In genomic region chr14:49584981-49585640, GRCh38 we compare ENCODE assay signal across 8 cellular contexts. TPM values are rescaled to one million over a fixed set of nuclear protein-coding genes. Genes with fewer than 3 reads are reported as not detected.
DNase-seq lines count a peak whose midpoint lies in the region; ATAC-seq, FAIRE-seq and TF ChIP-seq lines count a peak whose summit lies in the region.
"Not testable (repeated sequence)": the region's sequence is repeated elsewhere in the genome, so short reads cannot be mapped to it uniquely, and the experiment has no call there.

No MANE protein-coding gene starts in this region.

- not testable (repeated sequence) for TF ChIP-seq EP300 in H1 (IDR thresholded peaks at IDR 0.05; ENCODE audit: borderline replicate concordance in 1 of 2, low read depth in 2 of 2, low read length in 2 of 2)

- not testable (repeated sequence) for H3K23ac ChIP-seq in H1 (ENCODE audit: insufficient read length)

- peaks cover 32% of the 10 kb centered on the region for H3K36me3 ChIP-seq in SU-DHL-6 (ENCODE audit: low read length)
- H3K36me3 ChIP-seq in H1 (ENCODE audit: control insufficient read depth in 2 of 4, insufficient read depth in 4 of 4, low read length in 3 of 4), result peaks cover 0 to 37% (median 18%) of the 10 kb centered on the region in 4 experiments; a peak in 6 of 8 replicates
- peaks cover 31% of the 10 kb centered on the region for H3K36me3 ChIP-seq in neuron (ENCODE audit: insufficient read depth, low read length)

- 0 out of 2 replicates have a peak overlapping the region, but pooled peaks have one; percentile 39 for H3K18ac ChIP-seq in H1 (ENCODE audit: extremely low read depth, low read length)

- H4K91ac ChIP-seq in H1 (replicated peaks; ENCODE audit: insufficient read length, low read length), result not testable (repeated sequence)

- peak overlapping the region; percentile 76 for H3K4me2 ChIP-seq in SU-DHL-6 (ENCODE audit: low read depth, low read length, poor library complexity, severe bottlenecking)
- H3K4me2 ChIP-seq in H1 (ENCODE audit: insufficient read depth in 1 of 2, low read depth in 2 of 2, low read length in 2 of 2), result peak overlapping the region; percentile 68 to 78

- H3K4ac ChIP-seq in H1 (replicated peaks; ENCODE audit: insufficient read length, low read depth, low read length), result not testable (repeated sequence)

- not testable (repeated sequence) for H2BK120ac ChIP-seq in H1 (replicated peaks; ENCODE audit: low read depth, low read length)

- H3K56ac ChIP-seq in H1 (replicated peaks; ENCODE audit: insufficient read length, low read depth, low read length), result peak overlapping the region; percentile 57

- peak overlapping the region; percentile 93 for H3K27ac ChIP-seq in CD4-positive, alpha-beta T cell (ENCODE audit: low read depth, low read length)
- peak overlapping the region; percentile 83 for H3K27ac ChIP-seq in SU-DHL-6 (ENCODE audit: low read depth, low read length)
- peak overlapping the region; percentile 96 for H3K27ac ChIP-seq in H1 (ENCODE audit: low read depth, low read length)

- H3K79me1 ChIP-seq in H1 (ENCODE audit: low read depth, low read length), result not testable (repeated sequence)

- ATAC-seq in CD4-positive, alpha-beta T cell (ENCODE audit: poor library complexity); stimulated activated naive CD8-positive, alpha-beta T cell treated with anti-CD3 and anti-CD28 coated beads, Interleukin-15, amount 100 ng/mL, for 72 hours: not testable (repeated sequence)

- H3K4me1 ChIP-seq in H1 (replicated peaks in 1 of 4; ENCODE audit: control insufficient read depth in 3 of 4, insufficient read depth in 4 of 4, low read length in 3 of 4), result not testable (repeated sequence)
- peaks cover 14% of the 10 kb centered on the region for H3K4me1 ChIP-seq in neuron (ENCODE audit: insufficient read depth, low read length)

- H2BK20ac ChIP-seq in H1 (ENCODE audit: low read length), result not testable (repeated sequence)

- not testable (repeated sequence) for TF ChIP-seq CTCF in CD4-positive, alpha-beta T cell (IDR thresholded peaks at IDR 0.05); SU-DHL-6 (IDR thresholded peaks at IDR 0.05; ENCODE audit: insufficient read depth, low read length, poor library complexity, severe bottlenecking); H1 (IDR thresholded peaks at IDR 0.05; ENCODE audit: control extremely low read depth in 1 of 3, insufficient read depth in 1 of 3, low read depth in 1 of 3, low read length in 3 of 3)

- intact Hi-C loops in CD4-positive, alpha-beta T cell (cut with DNase I, micrococcal nuclease), result loop anchor here in 1 of 2 experiments (2.0 to 10.0 kb wide), 4 partner anchors 34 to 730 kb away; partner anchors contain the start of genes DMAC2L, KLHDC1 and L2HGDH

- WGBS in H1 (ENCODE audit: extremely low coverage in 1 of 2, insufficient coverage in 1 of 2, insufficient read length in 1 of 2, insufficient replicate concordance in 2 of 2, low coverage in 1 of 2, low lambda C conversion rate in 2 of 2, missing lambda C conversion rate in 1 of 2), 2 experiments, result 4% methylated on average over 31 of the region's 32 CpGs; no CpG with 5 or more reads in 1 of the 2 experiments

- H2BK5ac ChIP-seq in H1 (ENCODE audit: low read depth, low read length), result peak overlapping the region; percentile 95; the same call in 1 of the 2 replicates

- not testable (repeated sequence) for TF ChIP-seq POLR2A in H1 (IDR thresholded peaks at IDR 0.05; ENCODE audit: control extremely low read depth in 1 of 2, low read depth in 2 of 2, low read length in 2 of 2)

- H3K27me3 ChIP-seq in CD4-positive, alpha-beta T cell (ENCODE audit: control insufficient read depth, insufficient read depth, low read length); SU-DHL-6 (ENCODE audit: low read length); H1 (replicated peaks in 1 of 4; ENCODE audit: control insufficient read depth in 3 of 4, extremely low read depth in 1 of 4, insufficient read depth in 3 of 4, low read length in 3 of 4); neuron (ENCODE audit: insufficient read depth, low read length): not testable (repeated sequence)

- H4K8ac ChIP-seq in H1 (ENCODE audit: extremely low read depth, insufficient read depth, low read length), result peak overlapping the region; percentile 19; the same call in 1 of the 2 replicates

- not testable (repeated sequence) for TF ChIP-seq RAD21 in H1 (IDR thresholded peaks at IDR 0.05 in 1 of 2, conservative IDR thresholded peaks at IDR 0.05 in 1 of 2; ENCODE audit: low read depth in 2 of 2, low read length in 2 of 2)

- H3K4me3 ChIP-seq in Jurkat, Clone E6-1 (ENCODE audit: low read length), result peak overlapping the region; percentile 98
- H3K4me3 ChIP-seq in SU-DHL-6 (ENCODE audit: insufficient read depth, low read length, poor library complexity, severe bottlenecking) (peak overlapping the region; percentile 98), H1 (ENCODE audit: extremely low read depth in 1 of 4, insufficient read depth in 2 of 4, low read depth in 3 of 4, low read length in 4 of 4) (peak overlapping the region; percentile 98 to 100 (median 98)), neuron (ENCODE audit: low read length) (peak overlapping the region; percentile 100)

- not testable (repeated sequence) for H2BK15ac ChIP-seq in H1 (ENCODE audit: low read length)

- H3K4me1 Mint-ChIP-seq in CD4-positive, alpha-beta T cell (ENCODE audit: low read depth), result peaks cover 57% of the 10 kb centered on the region
- H3K4me1 Mint-ChIP-seq in activated naive CD4-positive, alpha-beta T cell treated with anti-CD3 and anti-CD28 coated beads, Interleukin-2, amount 10 ng/mL, durations not matched to agents 7 days and 5 days, result peaks cover 52% of the 10 kb centered on the region
- H3K4me1 Mint-ChIP-seq in immature natural killer cell, result peaks cover 64 to 73% of the 10 kb centered on the region in 2 donors
- H3K4me1 Mint-ChIP-seq in stimulated activated naive CD8-positive, alpha-beta T cell treated with anti-CD3 and anti-CD28 coated beads, Interleukin-15, amount 100 ng/mL, for 72 hours, result peaks cover 43% of the 10 kb centered on the region

- not testable (repeated sequence) for DNase-seq in CD4-positive, alpha-beta T cell; Jurkat, Clone E6-1 (ENCODE audit: low read depth, low spot score); H1 (ENCODE audit: low read depth in 1 of 2, low spot score in 2 of 2); immature natural killer cell
- peak; percentile 33 for DNase-seq in activated naive CD4-positive, alpha-beta T cell treated with anti-CD3 and anti-CD28 coated beads, Interleukin-2, amount 10 ng/mL, durations not matched to agents 7 days and 5 days
- peak in 1 of 2 donors; percentile 31 for DNase-seq in stimulated activated naive CD8-positive, alpha-beta T cell treated with anti-CD3 and anti-CD28 coated beads, Interleukin-15, amount 100 ng/mL, for 72 hours

- H3K79me2 ChIP-seq in SU-DHL-6 (ENCODE audit: insufficient read depth, low read length), result peaks cover 58% of the 10 kb centered on the region
- peaks cover 23 to 56% of the 10 kb centered on the region in 2 experiments for H3K79me2 ChIP-seq in H1 (ENCODE audit: control insufficient read depth in 1 of 2, insufficient read depth in 2 of 2, low read length in 2 of 2)

- not testable (repeated sequence) for H2AFZ ChIP-seq in SU-DHL-6 (ENCODE audit: low read depth, low read length, severe bottlenecking); H1 (ENCODE audit: low read length); neuron (ENCODE audit: low read depth, low read length)

- peaks cover 65% of the 10 kb centered on the region for H3K36me3 Mint-ChIP-seq in CD4-positive, alpha-beta T cell (ENCODE audit: low read depth)
- peaks cover 50% of the 10 kb centered on the region for H3K36me3 Mint-ChIP-seq in activated naive CD4-positive, alpha-beta T cell treated with anti-CD3 and anti-CD28 coated beads, Interleukin-2, amount 10 ng/mL, durations not matched to agents 7 days and 5 days
- peaks cover 0 to 21% (median 14%) of the 10 kb centered on the region in 3 donors for H3K36me3 Mint-ChIP-seq in immature natural killer cell

- H3F3A ChIP-seq in SU-DHL-6 (ENCODE audit: insufficient read depth), result peaks cover 67% of the 10 kb centered on the region

- H4K20me1 ChIP-seq in SU-DHL-6 (ENCODE audit: low read depth, low read length) (peaks cover 26% of the 10 kb centered on the region), H1 (replicated peaks in 1 of 2; ENCODE audit: control insufficient read depth in 1 of 2, insufficient read depth in 2 of 2, low read length in 2 of 2) (peaks cover 11 to 24% of the 10 kb centered on the region in 2 experiments)

- not testable (repeated sequence) for H3K14ac ChIP-seq in H1 (ENCODE audit: insufficient read length)

- not testable (repeated sequence) for H3K9me3 ChIP-seq in CD4-positive, alpha-beta T cell (ENCODE audit: control insufficient read depth, low read length); SU-DHL-6 (ENCODE audit: insufficient read depth, low read length); H1 (ENCODE audit: insufficient read depth in 2 of 2, low read depth in 1 of 2, low read length in 1 of 2); neuron (ENCODE audit: low read length)

- H3K9me2 ChIP-seq in SU-DHL-6 (replicated peaks; ENCODE audit: insufficient read depth, low read length), result not testable (repeated sequence)

- CTCF ChIA-PET in CD4-positive, alpha-beta T cell (lab: Charles Lee), result interaction anchor here (0.6 to 5.0 kb wide), 4 partner anchors 35 to 196 kb away, joined by 4 to 48 read pairs (median 6); partner anchors contain the start of genes DNAAF2, MGAT2 and RPL36AL
- CTCF ChIA-PET in activated naive CD4-positive, alpha-beta T cell treated with anti-CD3 and anti-CD28 coated beads, Interleukin-2, amount 10 ng/mL, durations not matched to agents 7 days and 5 days (lab: Charles Lee), result interaction anchor here (0.6 to 2.6 kb wide), 5 partner anchors 11 to 124 kb away, joined by 3 to 14 read pairs (median 3); partner anchors contain the start of gene DNAAF2
- CTCF ChIA-PET in H1 (lab: Charles Lee; ENCODE audit: partially characterized antibody), result interaction anchor here (1.2 to 2.8 kb wide), 4 partner anchors 13 to 124 kb away, joined by 3 to 18 read pairs (median 6); partner anchors contain the start of gene LRR1

- peak overlapping the region; percentile 94 for H3K9ac ChIP-seq in SU-DHL-6 (ENCODE audit: low read length)
- peak overlapping the region; percentile 96 to 99 (median 98) for H3K9ac ChIP-seq in H1 (replicated peaks in 1 of 4; ENCODE audit: extremely low read depth in 1 of 4, low read depth in 3 of 4, low read length in 3 of 4)

- POLR2A ChIA-PET in CD4-positive, alpha-beta T cell (lab: Charles Lee), result interaction anchor here (0.6 to 6.3 kb wide), 16 partner anchors 13 to 658 kb away, joined by 3 to 180 read pairs (median 16); partner anchors contain the start of genes DNAAF2, KLHDC1, KLHDC2 and LRR1
- POLR2A ChIA-PET in H1 (lab: Charles Lee; ENCODE audit: partially characterized antibody), result interaction anchor here (0.7 to 11.0 kb wide), 24 partner anchors 8 to 1016 kb away, joined by 3 to 169 read pairs (median 4); partner anchors contain the start of genes DNAAF2, KLHDC1, KLHDC2 and LRR1

- peaks cover 10% of the 10 kb centered on the region for H3K27me3 Mint-ChIP-seq in CD4-positive, alpha-beta T cell
- H3K27me3 Mint-ChIP-seq in activated naive CD4-positive, alpha-beta T cell treated with anti-CD3 and anti-CD28 coated beads, Interleukin-2, amount 10 ng/mL, durations not matched to agents 7 days and 5 days; stimulated activated naive CD8-positive, alpha-beta T cell treated with anti-CD3 and anti-CD28 coated beads, Interleukin-15, amount 100 ng/mL, for 72 hours: not testable (repeated sequence)
- H3K27me3 Mint-ChIP-seq in immature natural killer cell (ENCODE audit: low read depth in 3 of 3), result peaks cover 13 to 26% (median 23%) of the 10 kb centered on the region in 3 donors

- not testable (repeated sequence) for H2BK12ac ChIP-seq in H1 (ENCODE audit: low read depth, low read length)

- FAIRE-seq in H1 (lab: Jason Lieb, UNC), result not testable (repeated sequence)

- H3K27ac Mint-ChIP-seq in CD4-positive, alpha-beta T cell, result peak overlapping the region; percentile 99
- peak overlapping the region; percentile 99 for H3K27ac Mint-ChIP-seq in activated naive CD4-positive, alpha-beta T cell treated with anti-CD3 and anti-CD28 coated beads, Interleukin-2, amount 10 ng/mL, durations not matched to agents 7 days and 5 days
- peak overlapping the region; percentile 93 to 99 (median 94) for H3K27ac Mint-ChIP-seq in immature natural killer cell
- H3K27ac Mint-ChIP-seq in stimulated activated naive CD8-positive, alpha-beta T cell treated with anti-CD3 and anti-CD28 coated beads, Interleukin-15, amount 100 ng/mL, for 72 hours, result peak overlapping the region; percentile 98 to 100

- H3K4me3 Mint-ChIP-seq in CD4-positive, alpha-beta T cell, result peak overlapping the region; percentile 90
- H3K4me3 Mint-ChIP-seq in activated naive CD4-positive, alpha-beta T cell treated with anti-CD3 and anti-CD28 coated beads, Interleukin-2, amount 10 ng/mL, durations not matched to agents 7 days and 5 days, result peak overlapping the region; percentile 89
- H3K4me3 Mint-ChIP-seq in immature natural killer cell, result peak overlapping the region; percentile 90 to 99 (median 93)
- peak overlapping the region; percentile 93 to 96 for H3K4me3 Mint-ChIP-seq in stimulated activated naive CD8-positive, alpha-beta T cell treated with anti-CD3 and anti-CD28 coated beads, Interleukin-15, amount 100 ng/mL, for 72 hours

- not testable (repeated sequence) for H2AK5ac ChIP-seq in H1 (ENCODE audit: low read depth, low read length)

- H4K5ac ChIP-seq in H1 (ENCODE audit: insufficient read length, low read depth, low read length), result not testable (repeated sequence)

- H3K9me3 Mint-ChIP-seq in CD4-positive, alpha-beta T cell; activated naive CD4-positive, alpha-beta T cell treated with anti-CD3 and anti-CD28 coated beads, Interleukin-2, amount 10 ng/mL, durations not matched to agents 7 days and 5 days; immature natural killer cell; stimulated activated naive CD8-positive, alpha-beta T cell treated with anti-CD3 and anti-CD28 coated beads, Interleukin-15, amount 100 ng/mL, for 72 hours: not testable (repeated sequence)

- not testable (repeated sequence) for H3K23me2 ChIP-seq in H1 (ENCODE audit: low read depth, low read length)

RNA-seq across cellular contexts. Expression of gene RPS29, which starts 1.1 kb away (rescaled TPM):
- 1,000 to 10,000 TPM; 3,356 to 3,996 TPM for total RNA-seq in CD4-positive, alpha-beta T cell
- 5,160 TPM for polyA plus RNA-seq in Jurkat, Clone E6-1 (2012; ENCODE audit: insufficient read depth, insufficient read length)
- 2,193 and 2,231 TPM in 2 replicates for total RNA-seq in H1 (2021; fragmentation: NEBNext Ultra II Directional; extraction: Animal tissue kit (Norgen Biotek cat#: 25700))
- polyA plus RNA-seq in H1 (2011; rRNA removed) (23,165 and 25,452 TPM in 2 replicates), immature natural killer cell (1,000 to 10,000 TPM; 2,323 to 7,295 (median 3,604) TPM)
- polyA plus RNA-seq in H1 (2011; cell fraction: cytosol; rRNA removed), result 9,180 TPM
- 3,431 TPM for polyA plus RNA-seq in H1 (2011; cell fraction: nucleus; rRNA removed)
- 5,698 to 10,591 TPM (median 8,160 TPM) in 4 replicates for polyA plus RNA-seq in H1 (2012, experiment 1 of 2)
- polyA plus RNA-seq in H1 (2012, experiment 2 of 2), result 10,886 TPM
- polyA plus RNA-seq in H1 (2013, experiment 1 of 2), result 22,481 TPM
- polyA plus RNA-seq in H1 (2013, experiment 2 of 2), result 21,829 TPM
- 587 and 772 TPM in 2 replicates for polyA minus RNA-seq in H1 (2011; rRNA and poly(A)+ RNA removed)
- polyA minus RNA-seq in H1 (2011; cell fraction: cytosol; rRNA and poly(A)+ RNA removed), result 613 TPM
- 1,083 TPM for polyA minus RNA-seq in H1 (2011; cell fraction: nucleus; rRNA and poly(A)+ RNA removed)

RNA-seq across cellular contexts. Expression of gene LRR1, which starts 13.6 kb away (rescaled TPM):
- 1 to 10 TPM; 3.2 to 5.8 TPM for total RNA-seq in CD4-positive, alpha-beta T cell
- 62.2 TPM for polyA plus RNA-seq in Jurkat, Clone E6-1 (2012; ENCODE audit: insufficient read depth, insufficient read length)
- 37.5 and 37.7 TPM in 2 replicates for total RNA-seq in H1 (2021; fragmentation: NEBNext Ultra II Directional; extraction: Animal tissue kit (Norgen Biotek cat#: 25700))
- polyA plus RNA-seq in H1 (2011; rRNA removed) (17.9 and 30.7 TPM in 2 replicates), immature natural killer cell (10 to 100 TPM; 10.6 to 14.4 (median 12.5) TPM)
- 25.5 TPM for polyA plus RNA-seq in H1 (2011; cell fraction: cytosol; rRNA removed)
- polyA plus RNA-seq in H1 (2011; cell fraction: nucleus; rRNA removed), result 23.5 TPM
- polyA plus RNA-seq in H1 (2012, experiment 1 of 2), result 20.3 to 30.6 TPM (median 25.3 TPM) in 4 replicates
- polyA plus RNA-seq in H1 (2012, experiment 2 of 2), result 15.6 TPM
- polyA plus RNA-seq in H1 (2013, experiment 1 of 2), result 29.5 TPM
- polyA plus RNA-seq in H1 (2013, experiment 2 of 2), result 28.0 TPM
- polyA minus RNA-seq in H1 (2011; rRNA and poly(A)+ RNA removed), result 13.4 and 15.4 TPM in 2 replicates
- 13.9 TPM for polyA minus RNA-seq in H1 (2011; cell fraction: cytosol; rRNA and poly(A)+ RNA removed)
- 21.0 TPM for polyA minus RNA-seq in H1 (2011; cell fraction: nucleus; rRNA and poly(A)+ RNA removed)

RNA-seq across cellular contexts. Expression of gene RPL36AL, which starts 35.3 kb away (rescaled TPM):
- 100 to 1,000 TPM; 339 to 370 TPM for total RNA-seq in CD4-positive, alpha-beta T cell
- 479 TPM for polyA plus RNA-seq in Jurkat, Clone E6-1 (2012; ENCODE audit: insufficient read depth, insufficient read length)
- total RNA-seq in H1 (2021; fragmentation: NEBNext Ultra II Directional; extraction: Animal tissue kit (Norgen Biotek cat#: 25700)), result 230 and 233 TPM in 2 replicates
- polyA plus RNA-seq in H1 (2011; rRNA removed) (79.0 and 138 TPM in 2 replicates), immature natural killer cell (100 to 1,000 TPM; 610 to 699 (median 654) TPM)
- polyA plus RNA-seq in H1 (2011; cell fraction: cytosol; rRNA removed), result 220 TPM
- 27.1 TPM for polyA plus RNA-seq in H1 (2011; cell fraction: nucleus; rRNA removed)
- polyA plus RNA-seq in H1 (2012, experiment 1 of 2), result 382 to 464 TPM (median 426 TPM) in 4 replicates
- 104 TPM for polyA plus RNA-seq in H1 (2012, experiment 2 of 2)
- 619 TPM for polyA plus RNA-seq in H1 (2013, experiment 1 of 2)
- polyA plus RNA-seq in H1 (2013, experiment 2 of 2), result 686 TPM
- polyA minus RNA-seq in H1 (2011; rRNA and poly(A)+ RNA removed), result 61.5 and 70.8 TPM in 2 replicates
- polyA minus RNA-seq in H1 (2011; cell fraction: cytosol; rRNA and poly(A)+ RNA removed), result 48.9 TPM
- polyA minus RNA-seq in H1 (2011; cell fraction: nucleus; rRNA and poly(A)+ RNA removed), result 24.0 TPM

RNA-seq across cellular contexts. Expression of gene MGAT2, which starts 35.5 kb away (rescaled TPM):
- 10 to 100 TPM; 15.0 to 15.1 TPM for total RNA-seq in CD4-positive, alpha-beta T cell
- 30.1 TPM for polyA plus RNA-seq in Jurkat, Clone E6-1 (2012; ENCODE audit: insufficient read depth, insufficient read length)
- 23.7 and 24.5 TPM in 2 replicates for total RNA-seq in H1 (2021; fragmentation: NEBNext Ultra II Directional; extraction: Animal tissue kit (Norgen Biotek cat#: 25700))
- 10.0 and 10.6 TPM in 2 replicates for polyA plus RNA-seq in H1 (2011; rRNA removed)
- 12.6 TPM for polyA plus RNA-seq in H1 (2011; cell fraction: cytosol; rRNA removed)
- polyA plus RNA-seq in H1 (2011; cell fraction: nucleus; rRNA removed), result 6.7 TPM
- 3.7 to 12.2 TPM (median 11.4 TPM) in 4 replicates for polyA plus RNA-seq in H1 (2012, experiment 1 of 2)
- 3.4 TPM for polyA plus RNA-seq in H1 (2012, experiment 2 of 2)
- polyA plus RNA-seq in H1 (2013, experiment 1 of 2), result 23.5 TPM
- 25.9 TPM for polyA plus RNA-seq in H1 (2013, experiment 2 of 2)
- polyA minus RNA-seq in H1 (2011; rRNA and poly(A)+ RNA removed), result 10.0 and 11.1 TPM in 2 replicates
- polyA minus RNA-seq in H1 (2011; cell fraction: cytosol; rRNA and poly(A)+ RNA removed), result 8.4 TPM
- polyA minus RNA-seq in H1 (2011; cell fraction: nucleus; rRNA and poly(A)+ RNA removed), result 10.4 TPM
- polyA plus RNA-seq in immature natural killer cell, result 10 to 100 TPM; 32.0 to 50.0 (median 37.8) TPM

RNA-seq across cellular contexts. Expression of gene DNAAF2, which starts 49.9 kb away (rescaled TPM):
- 1 to 10 TPM; 7.5 to 8.0 TPM for total RNA-seq in CD4-positive, alpha-beta T cell
- 9.1 TPM for polyA plus RNA-seq in Jurkat, Clone E6-1 (2012; ENCODE audit: insufficient read depth, insufficient read length)
- total RNA-seq in H1 (2021; fragmentation: NEBNext Ultra II Directional; extraction: Animal tissue kit (Norgen Biotek cat#: 25700)), result 27.5 and 30.0 TPM in 2 replicates
- 12.2 and 13.1 TPM in 2 replicates for polyA plus RNA-seq in H1 (2011; rRNA removed)
- 19.4 TPM for polyA plus RNA-seq in H1 (2011; cell fraction: cytosol; rRNA removed)
- polyA plus RNA-seq in H1 (2011; cell fraction: nucleus; rRNA removed), result 8.6 TPM
- polyA plus RNA-seq in H1 (2012, experiment 1 of 2), result 15.7 to 25.0 TPM (median 17.1 TPM) in 4 replicates
- polyA plus RNA-seq in H1 (2012, experiment 2 of 2), result 5.3 TPM
- polyA plus RNA-seq in H1 (2013, experiment 1 of 2), result 14.7 TPM
- polyA plus RNA-seq in H1 (2013, experiment 2 of 2), result 14.4 TPM
- polyA minus RNA-seq in H1 (2011; rRNA and poly(A)+ RNA removed), result 4.5 and 5.9 TPM in 2 replicates
- polyA minus RNA-seq in H1 (2011; cell fraction: cytosol; rRNA and poly(A)+ RNA removed), result 10.2 TPM
- 10.3 TPM for polyA minus RNA-seq in H1 (2011; cell fraction: nucleus; rRNA and poly(A)+ RNA removed)
- 10 to 100 TPM; 13.3 to 17.2 (median 15.4) TPM for polyA plus RNA-seq in immature natural killer cell
